Comparison of ENCODE assay signal across 1 cellular context in the genomic region with DNA sequence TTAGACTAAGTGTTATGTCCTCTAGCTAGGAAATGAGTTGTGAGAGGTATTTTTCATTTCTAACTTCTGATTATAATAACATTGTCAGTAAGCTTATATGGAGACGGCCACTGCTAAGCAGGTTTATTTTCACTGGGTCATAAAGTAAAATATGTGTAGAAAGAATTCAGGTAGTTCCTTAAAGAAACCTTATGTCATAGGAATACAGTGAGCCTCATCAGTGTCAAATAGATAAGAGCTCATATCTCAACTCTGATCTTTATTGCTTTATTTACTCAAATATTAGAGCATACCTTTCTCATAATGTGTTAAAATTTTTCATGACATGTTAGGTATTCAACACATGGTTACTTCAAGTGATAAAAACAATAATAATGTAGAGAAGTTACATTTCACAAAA.
TF ChIP-seq lines count a peak whose summit lies in the region.

No MANE protein-coding gene starts in this region.

TF ChIP-seq in H1, 55 proteins besides CTCF, POLR2A, EP300 and RAD21 (continued from another document):
- TF ChIP-seq TAF1 (IDR thresholded peaks at IDR 0.05; ENCODE audit: low read depth, low read length) = no peak
- no peak for TF ChIP-seq RBBP5 (IDR thresholded peaks at IDR 0.05; ENCODE audit: borderline replicate concordance, low read depth, low read length)
- no peak for TF ChIP-seq SUZ12 (IDR thresholded peaks at IDR 0.05; ENCODE audit: low read length)
- TF ChIP-seq, protein P1, sequence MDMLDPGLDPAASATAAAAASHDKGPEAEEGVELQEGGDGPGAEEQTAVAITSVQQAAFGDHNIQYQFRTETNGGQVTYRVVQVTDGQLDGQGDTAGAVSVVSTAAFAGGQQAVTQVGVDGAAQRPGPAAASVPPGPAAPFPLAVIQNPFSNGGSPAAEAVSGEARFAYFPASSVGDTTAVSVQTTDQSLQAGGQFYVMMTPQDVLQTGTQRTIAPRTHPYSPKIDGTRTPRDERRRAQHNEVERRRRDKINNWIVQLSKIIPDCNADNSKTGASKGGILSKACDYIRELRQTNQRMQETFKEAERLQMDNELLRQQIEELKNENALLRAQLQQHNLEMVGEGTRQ (IDR thresholded peaks at IDR 0.05; ENCODE audit: low read length) = no peak
- no peak for TF ChIP-seq BACH1 (IDR thresholded peaks at IDR 0.05; ENCODE audit: low read length)
